1 cellular context compared by ENCODE assay signal in the genomic region with DNA sequence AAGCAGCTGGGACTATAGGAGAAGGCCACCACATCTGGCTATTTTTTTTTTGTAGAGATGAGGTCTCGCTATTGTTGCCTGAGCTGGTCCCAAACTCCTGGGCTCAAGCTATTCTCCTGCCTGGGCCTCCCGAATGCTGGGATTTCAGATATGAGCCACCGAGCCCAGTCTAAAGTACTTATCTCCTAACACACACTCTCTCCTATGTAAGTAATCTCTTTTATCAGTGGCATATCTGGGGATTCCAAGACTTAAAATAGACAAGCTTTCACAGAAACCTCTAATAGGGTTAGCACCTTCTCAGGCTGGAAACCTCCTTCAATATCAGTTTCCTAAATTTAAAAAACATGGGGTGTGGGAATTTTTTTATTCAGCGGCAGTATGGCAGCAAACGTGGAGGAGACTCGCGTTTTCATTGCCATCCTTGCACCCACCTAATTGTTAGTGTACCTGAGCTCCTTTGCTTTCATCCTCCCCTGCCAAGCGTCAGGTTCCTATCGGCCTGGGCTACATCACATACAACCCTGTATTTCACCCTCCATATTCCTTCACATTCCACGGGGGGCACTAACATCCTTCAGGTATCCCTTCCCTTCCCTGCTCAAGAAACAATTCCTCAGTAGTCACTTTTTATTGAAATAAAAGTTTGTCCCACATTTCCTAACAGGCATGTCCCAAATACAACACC.
TF ChIP-seq lines count a peak whose summit lies in the region.

No MANE protein-coding gene starts in this region.

TF ChIP-seq in GM23338, 12 proteins besides CTCF, POLR2A, EP300 and RAD21 (continued from another document):
- TF ChIP-seq, protein P1, sequence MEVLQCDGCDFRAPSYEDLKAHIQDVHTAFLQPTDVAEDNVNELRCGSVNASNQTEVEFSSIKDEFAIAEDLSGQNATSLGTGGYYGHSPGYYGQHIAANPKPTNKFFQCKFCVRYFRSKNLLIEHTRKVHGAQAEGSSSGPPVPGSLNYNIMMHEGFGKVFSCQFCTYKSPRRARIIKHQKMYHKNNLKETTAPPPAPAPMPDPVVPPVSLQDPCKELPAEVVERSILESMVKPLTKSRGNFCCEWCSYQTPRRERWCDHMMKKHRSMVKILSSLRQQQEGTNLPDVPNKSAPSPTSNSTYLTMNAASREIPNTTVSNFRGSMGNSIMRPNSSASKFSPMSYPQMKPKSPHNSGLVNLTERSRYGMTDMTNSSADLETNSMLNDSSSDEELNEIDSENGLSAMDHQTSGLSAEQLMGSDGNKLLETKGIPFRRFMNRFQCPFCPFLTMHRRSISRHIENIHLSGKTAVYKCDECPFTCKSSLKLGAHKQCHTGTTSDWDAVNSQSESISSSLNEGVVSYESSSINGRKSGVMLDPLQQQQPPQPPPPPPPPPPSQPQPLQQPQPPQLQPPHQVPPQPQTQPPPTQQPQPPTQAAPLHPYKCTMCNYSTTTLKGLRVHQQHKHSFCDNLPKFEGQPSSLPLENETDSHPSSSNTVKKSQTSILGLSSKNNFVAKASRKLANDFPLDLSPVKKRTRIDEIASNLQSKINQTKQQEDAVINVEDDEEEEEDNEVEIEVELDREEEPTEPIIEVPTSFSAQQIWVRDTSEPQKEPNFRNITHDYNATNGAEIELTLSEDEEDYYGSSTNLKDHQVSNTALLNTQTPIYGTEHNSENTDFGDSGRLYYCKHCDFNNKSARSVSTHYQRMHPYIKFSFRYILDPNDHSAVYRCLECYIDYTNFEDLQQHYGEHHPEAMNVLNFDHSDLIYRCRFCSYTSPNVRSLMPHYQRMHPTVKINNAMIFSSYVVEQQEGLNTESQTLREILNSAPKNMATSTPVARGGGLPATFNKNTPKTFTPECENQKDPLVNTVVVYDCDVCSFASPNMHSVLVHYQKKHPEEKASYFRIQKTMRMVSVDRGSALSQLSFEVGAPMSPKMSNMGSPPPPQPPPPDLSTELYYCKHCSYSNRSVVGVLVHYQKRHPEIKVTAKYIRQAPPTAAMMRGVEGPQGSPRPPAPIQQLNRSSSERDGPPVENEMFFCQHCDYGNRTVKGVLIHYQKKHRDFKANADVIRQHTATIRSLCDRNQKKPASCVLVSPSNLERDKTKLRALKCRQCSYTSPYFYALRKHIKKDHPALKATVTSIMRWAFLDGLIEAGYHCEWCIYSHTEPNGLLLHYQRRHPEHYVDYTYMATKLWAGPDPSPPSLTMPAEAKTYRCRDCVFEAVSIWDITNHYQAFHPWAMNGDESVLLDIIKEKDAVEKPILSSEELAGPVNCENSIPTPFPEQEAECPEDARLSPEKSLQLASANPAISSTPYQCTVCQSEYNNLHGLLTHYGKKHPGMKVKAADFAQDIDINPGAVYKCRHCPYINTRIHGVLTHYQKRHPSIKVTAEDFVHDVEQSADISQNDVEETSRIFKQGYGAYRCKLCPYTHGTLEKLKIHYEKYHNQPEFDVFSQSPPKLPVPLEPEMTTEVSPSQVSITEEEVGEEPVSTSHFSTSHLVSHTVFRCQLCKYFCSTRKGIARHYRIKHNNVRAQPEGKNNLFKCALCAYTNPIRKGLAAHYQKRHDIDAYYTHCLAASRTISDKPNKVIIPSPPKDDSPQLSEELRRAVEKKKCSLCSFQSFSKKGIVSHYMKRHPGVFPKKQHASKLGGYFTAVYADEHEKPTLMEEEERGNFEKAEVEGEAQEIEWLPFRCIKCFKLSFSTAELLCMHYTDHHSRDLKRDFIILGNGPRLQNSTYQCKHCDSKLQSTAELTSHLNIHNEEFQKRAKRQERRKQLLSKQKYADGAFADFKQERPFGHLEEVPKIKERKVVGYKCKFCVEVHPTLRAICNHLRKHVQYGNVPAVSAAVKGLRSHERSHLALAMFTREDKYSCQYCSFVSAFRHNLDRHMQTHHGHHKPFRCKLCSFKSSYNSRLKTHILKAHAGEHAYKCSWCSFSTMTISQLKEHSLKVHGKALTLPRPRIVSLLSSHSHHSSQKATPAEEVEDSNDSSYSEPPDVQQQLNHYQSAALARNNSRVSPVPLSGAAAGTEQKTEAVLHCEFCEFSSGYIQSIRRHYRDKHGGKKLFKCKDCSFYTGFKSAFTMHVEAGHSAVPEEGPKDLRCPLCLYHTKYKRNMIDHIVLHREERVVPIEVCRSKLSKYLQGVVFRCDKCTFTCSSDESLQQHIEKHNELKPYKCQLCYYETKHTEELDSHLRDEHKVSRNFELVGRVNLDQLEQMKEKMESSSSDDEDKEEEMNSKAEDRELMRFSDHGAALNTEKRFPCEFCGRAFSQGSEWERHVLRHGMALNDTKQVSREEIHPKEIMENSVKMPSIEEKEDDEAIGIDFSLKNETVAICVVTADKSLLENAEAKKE (CRISPR knock-in tag; IDR thresholded peaks at IDR 0.05) = no peak
- TF ChIP-seq CREB1 (CRISPR knock-in tag; IDR thresholded peaks at IDR 0.05; ENCODE audit: low read depth) (no peak), EZH2phosphoT487 (IDR thresholded peaks at IDR 0.05; ENCODE audit: unreplicated experiment) (no peak)
- TF ChIP-seq, protein P2, sequence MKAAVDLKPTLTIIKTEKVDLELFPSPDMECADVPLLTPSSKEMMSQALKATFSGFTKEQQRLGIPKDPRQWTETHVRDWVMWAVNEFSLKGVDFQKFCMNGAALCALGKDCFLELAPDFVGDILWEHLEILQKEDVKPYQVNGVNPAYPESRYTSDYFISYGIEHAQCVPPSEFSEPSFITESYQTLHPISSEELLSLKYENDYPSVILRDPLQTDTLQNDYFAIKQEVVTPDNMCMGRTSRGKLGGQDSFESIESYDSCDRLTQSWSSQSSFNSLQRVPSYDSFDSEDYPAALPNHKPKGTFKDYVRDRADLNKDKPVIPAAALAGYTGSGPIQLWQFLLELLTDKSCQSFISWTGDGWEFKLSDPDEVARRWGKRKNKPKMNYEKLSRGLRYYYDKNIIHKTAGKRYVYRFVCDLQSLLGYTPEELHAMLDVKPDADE (IDR thresholded peaks at IDR 0.05) = no peak
TF ChIP-seq in GM23338: peak in this region for 0.
